ENCODE assay signal across 24 cellular contexts in genomic region chr3:186270711-186271110, GRCh38.
"Had no signal": no experiment of that assay in that cellular context is flagged by ENCODE, and none has a peak within 500 bp of the region (broad histone marks: within the 10 kb centered on the region; RNA-seq: fewer than 3 reads in every experiment).

No MANE protein-coding gene starts in this region.

- H3K9me3 ChIP-seq: left ventricle myocardium inferior, ovary, suprapubic skin, thoracic aorta, tibial artery, uterus had no signal

- H3K36me3 ChIP-seq: ovary, suprapubic skin, thoracic aorta, uterus had no signal

- H3K27me3 ChIP-seq: ovary, tibial artery, uterus had no signal

- ATAC-seq: right cardiac atrium, sciatic nerve had no signal

- DNase-seq: islet precursor cell; left ventricle myocardium inferior; mesendoderm; naive B cell; ovary; retina; right cardiac atrium; stimulated activated CD4-positive, alpha-beta T cell treated with anti-CD3 and anti-CD28 coated beads, Interleukin-12 subunit alpha, Interleukin-12 subunit beta, amount 100 ng/mL, for 4 hours; stimulated activated CD4-positive, alpha-beta T cell treated with anti-CD3 and anti-CD28 coated beads, Interleukin-15, amount 100 ng/mL, for 24 hours; stimulated activated CD4-positive, alpha-beta T cell treated with anti-CD3 and anti-CD28 coated beads, Interleukin-2, amount 100 ng/mL, for 24 hours; stimulated activated CD4-positive, alpha-beta T cell treated with anti-CD3 and anti-CD28 coated beads, Interleukin-4, amount 100 ng/mL, for 1 hour; stimulated activated naive CD4-positive, alpha-beta T cell; tibial artery; uterus had no signal

- H3K27ac ChIP-seq: left ventricle myocardium inferior, ovary, skin epidermis, suprapubic skin, thoracic aorta, tibial artery, uterus had no signal

- H3K27ac Mint-ChIP-seq: mesothelial cell of epicardium; natural killer cell treated with Interleukin-12 subunit alpha and Interleukin-12 subunit beta and Interleukin-15 and Interleukin-18, amount 100 ng/mL, for 72 hours; progenitor cell of endocrine pancreas; stimulated activated naive CD8-positive, alpha-beta T cell treated with anti-CD3 and anti-CD28 coated beads, Interleukin-15, Interleukin-2, amounts not matched to agents 100 ng/mL and 50 ng/mL, for 24 hours; type B pancreatic cell had no signal

- H3K9me3 Mint-ChIP-seq: mesothelial cell of epicardium; naive B cell; natural killer cell treated with Interleukin-12 subunit alpha and Interleukin-12 subunit beta and Interleukin-15 and Interleukin-18, amount 100 ng/mL, for 72 hours; stimulated activated naive CD8-positive, alpha-beta T cell treated with anti-CD3 and anti-CD28 coated beads, Interleukin-15, Interleukin-2, amounts not matched to agents 100 ng/mL and 50 ng/mL, for 24 hours; type B pancreatic cell had no signal

- H3K4me3 Mint-ChIP-seq: mesothelial cell of epicardium; naive B cell; natural killer cell treated with Interleukin-12 subunit alpha and Interleukin-12 subunit beta and Interleukin-15 and Interleukin-18, amount 100 ng/mL, for 72 hours; stimulated activated naive CD8-positive, alpha-beta T cell treated with anti-CD3 and anti-CD28 coated beads, Interleukin-15, Interleukin-2, amounts not matched to agents 100 ng/mL and 50 ng/mL, for 24 hours; type B pancreatic cell had no signal

- H3K4me3 ChIP-seq: left ventricle myocardium inferior, lung, ovary, skin epidermis, suprapubic skin, thoracic aorta, tibial artery, uterus had no signal

- H3K4me1 ChIP-seq: suprapubic skin, tibial artery, uterus had no signal

- H3K4me1 Mint-ChIP-seq: mesothelial cell of epicardium, naive B cell had no signal

- H3K36me3 Mint-ChIP-seq: mesothelial cell of epicardium; naive B cell; natural killer cell treated with Interleukin-12 subunit alpha and Interleukin-12 subunit beta and Interleukin-15 and Interleukin-18, amount 100 ng/mL, for 72 hours; type B pancreatic cell had no signal
